In the genomic region with DNA sequence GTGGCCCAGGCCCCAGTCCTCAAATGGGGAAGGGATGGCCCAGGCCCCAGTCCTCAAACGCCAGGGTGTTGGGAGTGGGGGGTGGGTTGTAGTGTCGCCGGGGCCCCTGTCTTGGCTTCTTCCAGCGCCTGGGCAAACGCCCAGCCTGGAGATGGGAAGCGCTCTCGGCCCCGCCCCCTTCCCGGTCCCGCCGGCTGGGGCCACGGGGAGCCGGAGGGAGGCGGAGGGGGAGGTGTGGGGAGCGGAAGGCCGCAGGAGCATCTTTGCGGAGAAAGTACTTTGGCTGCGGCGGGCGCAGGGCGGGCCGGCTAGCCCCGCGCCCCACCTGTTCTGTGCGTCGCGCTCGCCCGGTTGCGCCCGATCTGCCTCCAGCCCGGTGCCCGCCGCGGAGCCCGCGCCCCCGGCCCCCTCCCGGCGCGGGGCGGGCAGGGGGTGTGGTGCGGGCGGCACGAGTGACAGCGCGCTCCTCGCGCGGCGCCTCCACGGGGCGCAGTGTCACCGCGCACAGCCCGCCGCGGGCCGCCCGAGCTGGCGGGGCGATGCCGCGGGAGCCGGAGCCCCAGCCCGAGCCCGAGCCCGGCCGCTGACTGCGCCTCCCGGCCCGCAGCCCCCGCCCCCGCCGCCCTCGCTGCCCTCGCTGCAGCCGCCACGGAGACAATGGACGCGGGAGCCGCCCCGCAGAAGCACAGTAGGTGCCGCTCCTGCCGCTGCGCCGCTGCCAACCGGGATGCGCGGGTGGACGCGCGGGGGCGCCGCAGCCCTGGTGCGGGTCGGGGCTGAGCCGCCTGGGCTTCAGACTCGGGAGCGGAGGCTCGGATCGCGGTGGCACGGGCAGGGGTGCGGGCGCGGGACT, we compare ENCODE assay signal across 8 cellular contexts. TPM values are rescaled to one million over a fixed set of nuclear protein-coding genes. Genes with fewer than 3 reads are reported as not detected.
DNase-seq lines count a peak whose midpoint lies in the region; ATAC-seq, FAIRE-seq and TF ChIP-seq lines count a peak whose summit lies in the region.

No MANE protein-coding gene starts in this region.

- H3K9me3 ChIP-seq in A549 = no peaks in the 10 kb centered on the region
- H3K9me3 ChIP-seq in adipocyte (ENCODE audit: control insufficient read depth, low read length) = no peaks in the 10 kb centered on the region
- H3K9me3 ChIP-seq in PC-9 (ENCODE audit: insufficient read depth, low read depth) = no peaks in the 10 kb centered on the region

- no peak overlapping the region for H3K9ac ChIP-seq in adipocyte (ENCODE audit: low read length)

- H3K36me3 ChIP-seq in adipocyte (ENCODE audit: control insufficient read depth, insufficient read depth, low read length, severe bottlenecking) (no peaks in the 10 kb centered on the region), PC-9 (ENCODE audit: low read depth) (no peaks in the 10 kb centered on the region)

- H4K20me1 ChIP-seq in PC-9 (ENCODE audit: insufficient read depth) = peaks cover 6% of the 10 kb centered on the region; the same call in 1 of the 2 replicates

- DNase-seq in A549 (ENCODE audit: low read depth in 1 of 2, low spot score in 1 of 2) (no peak), adipocyte (ENCODE audit: low read depth) (peak; percentile 23), left lobe of liver (ENCODE audit: low spot score) (no peak), cortex of kidney (lab: John Stamatoyannopoulos, UW) (no peak), GDM1 (lab: John Stamatoyannopoulos, UW) (no peak), PC-9 (no peak)

- TF ChIP-seq RAD21 in A549 (conservative IDR thresholded peaks at IDR 0.05 in 1 of 2, IDR thresholded peaks at IDR 0.05 in 1 of 2) = peak; percentile 47 to 66

- peak; percentile 44 for TF ChIP-seq CTCF in A549 (IDR thresholded peaks at IDR 0.05)
- peak; percentile 20; the same call in 1 of the 2 replicates for TF ChIP-seq CTCF in GM12875 (IDR thresholded peaks at IDR 0.05; ENCODE audit: borderline replicate concordance, insufficient read depth, low read depth, low read length)
- TF ChIP-seq CTCF in PC-9 (conservative IDR thresholded peaks at IDR 0.05) = no peak

- H3F3A ChIP-seq in PC-9 (ENCODE audit: insufficient read depth, low read depth) = no peaks in the 10 kb centered on the region; the same call in 1 of the 2 replicates

- no peak for TF ChIP-seq EP300 in A549 (IDR thresholded peaks at IDR 0.05)

- H3K9me2 ChIP-seq in PC-9 (ENCODE audit: insufficient read depth) = no peaks in the 10 kb centered on the region

- H3K4me1 ChIP-seq in A549 (peaks cover 27% of the 10 kb centered on the region), adipocyte (ENCODE audit: control insufficient read depth, insufficient read depth, low read length) (no peaks in the 10 kb centered on the region), PC-9 (replicated peaks; ENCODE audit: insufficient read depth) (no peaks in the 10 kb centered on the region)

- CTCF ChIA-PET in A549 (lab: Yijun Ruan, JAX) (interaction anchor here (0.9 to 6.8 kb wide), 18 partner anchors 9 to 103 kb away, joined by 3 to 51 read pairs (median 4); no protein-coding TSS in a partner anchor), PC-9 (lab: Charles Lee) (no interaction called here)

- BruUV-seq in PC-9 (replicated peaks; lab: Mats Ljungman, UMichigan) = no TSS peak

- peak overlapping the region; percentile 93 for H3K4me2 ChIP-seq in A549
- H3K4me2 ChIP-seq in PC-9 = no peak overlapping the region

- H2AFZ ChIP-seq in PC-9 = no peak overlapping the region

- WGBS in A549 (ENCODE audit: missing lambda C conversion rate) = 0% methylated on average over 4 of the region's 107 CpGs

- H3K4me3 ChIP-seq in A549 (peak overlapping the region; percentile 44), GM12875 (ENCODE audit: low read depth, low read length) (no peak overlapping the region), adipocyte (ENCODE audit: low read length) (no peak overlapping the region), PC-9 (no peak overlapping the region)

- no peak for TF ChIP-seq POLR2A in A549 (IDR thresholded peaks at IDR 0.05; ENCODE audit: low read length)

- peak in 1 of 2 experiments; percentile 43; a peak in 3 of 6 replicates for ATAC-seq in A549
- peak; percentile 45 for ATAC-seq in left lobe of liver
- ATAC-seq in GM21367 (IDR thresholded peaks at IDR 0.05; ENCODE audit: unreplicated experiment) = no peak

- no peaks in the 10 kb centered on the region for H3K79me2 ChIP-seq in PC-9 (ENCODE audit: low read depth)

- H3K27me3 ChIP-seq in adipocyte (replicated peaks; ENCODE audit: control insufficient read depth, insufficient read depth, low read length) (peaks cover 34% of the 10 kb centered on the region), PC-9 (ENCODE audit: insufficient read depth, low read depth) (peaks cover 34% of the 10 kb centered on the region)

- FAIRE-seq in A549 (lab: Jason Lieb, UNC) = no peak

- H3K27ac ChIP-seq in A549 = peak overlapping the region in 1 of 2 experiments; percentile 51; a peak in 3 of 6 replicates
- no peak overlapping the region for H3K27ac ChIP-seq in PC-9

- POLR2A ChIA-PET in A549 (lab: Yijun Ruan, JAX) = interaction anchor here (0.6 kb wide), 1 partner anchor 34 kb away, joined by 5 read pairs; no protein-coding TSS in a partner anchor
- POLR2A ChIA-PET in PC-9 (lab: Charles Lee; ENCODE audit: unreplicated experiment) = no interaction called here

- intact Hi-C loops in PC-9 (cut with micrococcal nuclease; ENCODE audit: unreplicated experiment) = no loop called here

TF ChIP-seq in A549, 52 proteins besides CTCF, POLR2A, EP300 and RAD21:
- TF ChIP-seq SMC3 (IDR thresholded peaks at IDR 0.05) = peak; percentile 65
- TF ChIP-seq, protein P1, sequence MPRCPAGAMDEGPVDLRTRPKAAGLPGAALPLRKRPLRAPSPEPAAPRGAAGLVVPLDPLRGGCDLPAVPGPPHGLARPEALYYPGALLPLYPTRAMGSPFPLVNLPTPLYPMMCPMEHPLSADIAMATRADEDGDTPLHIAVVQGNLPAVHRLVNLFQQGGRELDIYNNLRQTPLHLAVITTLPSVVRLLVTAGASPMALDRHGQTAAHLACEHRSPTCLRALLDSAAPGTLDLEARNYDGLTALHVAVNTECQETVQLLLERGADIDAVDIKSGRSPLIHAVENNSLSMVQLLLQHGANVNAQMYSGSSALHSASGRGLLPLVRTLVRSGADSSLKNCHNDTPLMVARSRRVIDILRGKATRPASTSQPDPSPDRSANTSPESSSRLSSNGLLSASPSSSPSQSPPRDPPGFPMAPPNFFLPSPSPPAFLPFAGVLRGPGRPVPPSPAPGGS (IDR thresholded peaks at IDR 0.05) = no peak

RNA-seq across cellular contexts. Expression of gene PEX10, which starts 31.1 kb away (rescaled TPM):
- 12.3 and 12.6 TPM in 2 replicates for polyA plus RNA-seq in A549 (2011; rRNA removed)
- 21.6 and 29.6 TPM in 2 replicates for polyA plus RNA-seq in A549 (2012; cell fraction: cytosol; rRNA removed)
- polyA plus RNA-seq in A549 (2012; cell fraction: nucleus; rRNA removed) = 26.0 and 36.7 TPM in 2 replicates
- 20.2 to 22.1 TPM (median 20.7 TPM) in 3 replicates for polyA plus RNA-seq in A549 (2017; fragmentation: RNase III; extraction: RNeasy Plus Mini Kit Qiagen cat#74134 plus additional on column Dnase treatment)
- polyA minus RNA-seq in A549 (2011; rRNA and poly(A)+ RNA removed) = 9.0 and 12.7 TPM in 2 replicates
- total RNA-seq in left lobe of liver = 10.3 TPM
- 24.3 and 26.3 TPM in 2 replicates for total RNA-seq in PC-9 (2021)

RNA-seq across cellular contexts. Expression of gene PLCH2, which starts 32.6 kb away (rescaled TPM):
- polyA plus RNA-seq in A549 (2011; rRNA removed) (0.10 and 0.16 TPM in 2 replicates), A549 (2017; fragmentation: RNase III; extraction: RNeasy Plus Mini Kit Qiagen cat#74134 plus additional on column Dnase treatment) (0.18 to 0.44 TPM (median 0.21 TPM) in 3 replicates)
- polyA plus RNA-seq in A549 (2012; cell fraction: cytosol; rRNA removed) = 0.49 and 0.61 TPM in 2 replicates
- 1.8 and 2.8 TPM in 2 replicates for polyA plus RNA-seq in A549 (2012; cell fraction: nucleus; rRNA removed)
- 0.29 and 0.44 TPM in 2 replicates for polyA minus RNA-seq in A549 (2011; rRNA and poly(A)+ RNA removed)
- total RNA-seq in left lobe of liver (3.4 TPM), PC-9 (2021) (0.98 and 1.5 TPM in 2 replicates)

RNA-seq across cellular contexts. Expression of gene RER1, which starts 51.9 kb away (rescaled TPM):
- polyA plus RNA-seq in A549 (2011; rRNA removed) (213 and 227 TPM in 2 replicates), A549 (2017; fragmentation: RNase III; extraction: RNeasy Plus Mini Kit Qiagen cat#74134 plus additional on column Dnase treatment) (66.8 to 72.8 TPM (median 72.3 TPM) in 3 replicates)
- 88.9 and 93.1 TPM in 2 replicates for polyA plus RNA-seq in A549 (2012; cell fraction: cytosol; rRNA removed)
- polyA plus RNA-seq in A549 (2012; cell fraction: nucleus; rRNA removed) = 63.3 and 196 TPM in 2 replicates
- polyA minus RNA-seq in A549 (2011; rRNA and poly(A)+ RNA removed) = 157 and 165 TPM in 2 replicates
- total RNA-seq in left lobe of liver (163 TPM), PC-9 (2021) (109 and 131 TPM in 2 replicates)

RNA-seq across cellular contexts. Expression of gene MORN1, which starts 52.2 kb away (rescaled TPM):
- polyA plus RNA-seq in A549 (2011; rRNA removed) (6.9 and 7.2 TPM in 2 replicates), A549 (2017; fragmentation: RNase III; extraction: RNeasy Plus Mini Kit Qiagen cat#74134 plus additional on column Dnase treatment) (6.8 to 9.5 TPM (median 8.9 TPM) in 3 replicates)
- 7.1 and 8.0 TPM in 2 replicates for polyA plus RNA-seq in A549 (2012; cell fraction: cytosol; rRNA removed)
- polyA plus RNA-seq in A549 (2012; cell fraction: nucleus; rRNA removed) = 11.6 and 14.2 TPM in 2 replicates
- polyA minus RNA-seq in A549 (2011; rRNA and poly(A)+ RNA removed) = 12.4 and 13.0 TPM in 2 replicates
- total RNA-seq in left lobe of liver (6.7 TPM), PC-9 (2021) (47.8 and 51.0 TPM in 2 replicates)
